Comparison of ENCODE assay signal across 17 cellular contexts in the genomic region with DNA sequence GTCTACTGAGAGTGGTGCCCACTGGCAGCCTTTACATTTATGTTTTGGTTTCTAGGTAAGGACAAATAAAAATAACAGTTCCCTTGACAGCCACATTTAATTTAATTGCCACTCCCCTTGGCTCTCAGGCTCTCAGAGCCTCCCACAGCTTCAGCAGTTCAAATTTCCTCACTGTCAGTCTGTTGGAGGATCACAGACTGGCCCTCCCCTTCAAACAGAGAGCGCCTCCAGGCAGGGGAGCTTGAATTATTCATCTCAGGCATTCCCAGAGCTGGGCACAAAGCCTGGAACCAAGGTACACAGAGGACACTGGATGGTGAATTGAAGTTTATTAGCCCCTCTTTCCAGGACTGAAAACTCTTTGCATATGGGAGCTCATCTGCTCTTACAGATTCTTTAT.
DNase-seq lines count a peak whose midpoint lies in the region; ATAC-seq and TF ChIP-seq lines count a peak whose summit lies in the region.
"Had no signal": no experiment of that assay in that cellular context is flagged by ENCODE, and none has a peak within 500 bp of the region (broad histone marks: within the 10 kb centered on the region; RNA-seq: fewer than 3 reads in every experiment).

No MANE protein-coding gene starts in this region.

- no TSS peak for BruUV-seq in PC-3 (replicated peaks; lab: Mats Ljungman, UMichigan)

- DNase-seq in COR-L47 (lab: John Stamatoyannopoulos, UW) (peak; percentile 86), PC-3 (peak; percentile 15), heart right ventricle (peak in 1 of 2 donors; percentile 10), NCI-H524 (lab: John Stamatoyannopoulos, UW) (no peak), SIG-M5 treated with dmso at 0.1 percent for 504 hours (lab: John Stamatoyannopoulos, UW; ENCODE audit: unreplicated experiment) (no peak)
- DNase-seq in activated CD4-positive, alpha-beta memory T cell treated with anti-CD3 and anti-CD28 coated beads, Interleukin-2, amount 10 ng/mL, durations not matched to agents 7 days and 5 days, result no peak
- DNase-seq: activated naive CD8-positive, alpha-beta T cell treated with anti-CD3 and anti-CD28 coated beads, Interleukin-2, amount 10 ng/mL, durations not matched to agents 7 days and 5 days; BE2C; GDM1; KBM-7; naive thymus-derived CD4-positive, alpha-beta T cell; NCI-H82 had no signal

- H3F3A ChIP-seq in PC-3 (ENCODE audit: low read length, unreplicated experiment), result no peaks in the 10 kb centered on the region

- intact Hi-C loops in PC-3 (cut with micrococcal nuclease), result loop anchor here (5.0 kb wide), 1 partner anchor 126 kb away; no protein-coding TSS in a partner anchor
- intact Hi-C loops in heart right ventricle (cut with DNase I), result no loop called here

- H3K9me2 ChIP-seq in PC-3 (replicated peaks; ENCODE audit: low read length), result no peaks in the 10 kb centered on the region

- CTCF ChIA-PET in HEK293 (lab: Yijun Ruan, JAX) (interaction anchor here (0.5 to 1.0 kb wide), 5 partner anchors 9 to 600 kb away, joined by 3 to 4 read pairs (median 3); no protein-coding TSS in a partner anchor), PC-3 (lab: Charles Lee) (no interaction called here)
- CTCF ChIA-PET in activated CD4-positive, alpha-beta memory T cell treated with anti-CD3 and anti-CD28 coated beads, Interleukin-2, amount 10 ng/mL, durations not matched to agents 7 days and 5 days (lab: Charles Lee), result no interaction called here

- H3K4me3 Mint-ChIP-seq in activated CD4-positive, alpha-beta memory T cell treated with anti-CD3 and anti-CD28 coated beads, Interleukin-2, amount 10 ng/mL, durations not matched to agents 7 days and 5 days, result no peak overlapping the region
- H3K4me3 Mint-ChIP-seq: activated naive CD8-positive, alpha-beta T cell treated with anti-CD3 and anti-CD28 coated beads, Interleukin-2, amount 10 ng/mL, durations not matched to agents 7 days and 5 days; dendritic cell treated with granulocyte-macrophage colony-stimulating factor and Interleukin-4, amounts not matched to agents 40 ng/mL and 50 ng/mL, for 4 days; naive thymus-derived CD4-positive, alpha-beta T cell had no signal

- peak; percentile 38 for ATAC-seq in PC-3
- ATAC-seq in heart right ventricle, result peak in 6 of 8 donors; percentile 42 to 87 (median 76)
- no peak for ATAC-seq in HG03135 (IDR thresholded peaks at IDR 0.05; ENCODE audit: unreplicated experiment)
- ATAC-seq: naive thymus-derived CD4-positive, alpha-beta T cell; SK-N-SH treated with all-trans-retinoic acid at 6 μM for 48 hours had no signal

- no peaks in the 10 kb centered on the region for H3K27me3 Mint-ChIP-seq in activated CD4-positive, alpha-beta memory T cell treated with anti-CD3 and anti-CD28 coated beads, Interleukin-2, amount 10 ng/mL, durations not matched to agents 7 days and 5 days
- H3K27me3 Mint-ChIP-seq: activated naive CD8-positive, alpha-beta T cell treated with anti-CD3 and anti-CD28 coated beads, Interleukin-2, amount 10 ng/mL, durations not matched to agents 7 days and 5 days; dendritic cell treated with granulocyte-macrophage colony-stimulating factor and Interleukin-4, amounts not matched to agents 40 ng/mL and 50 ng/mL, for 4 days had no signal

- H3K27ac Mint-ChIP-seq in activated CD4-positive, alpha-beta memory T cell treated with anti-CD3 and anti-CD28 coated beads, Interleukin-2, amount 10 ng/mL, durations not matched to agents 7 days and 5 days, result no peak overlapping the region
- H3K27ac Mint-ChIP-seq: activated naive CD8-positive, alpha-beta T cell treated with anti-CD3 and anti-CD28 coated beads, Interleukin-2, amount 10 ng/mL, durations not matched to agents 7 days and 5 days; dendritic cell treated with granulocyte-macrophage colony-stimulating factor and Interleukin-4, amounts not matched to agents 40 ng/mL and 50 ng/mL, for 4 days; naive thymus-derived CD4-positive, alpha-beta T cell had no signal

- H4K20me1 ChIP-seq in PC-3 (ENCODE audit: low read length), result no peaks in the 10 kb centered on the region

- POLR2A ChIA-PET in HEK293 (lab: Yijun Ruan, JAX), result no interaction called here
- POLR2A ChIA-PET in PC-3 (lab: Charles Lee; ENCODE audit: unreplicated experiment), result no interaction called here
- POLR2A ChIA-PET in activated CD4-positive, alpha-beta memory T cell treated with anti-CD3 and anti-CD28 coated beads, Interleukin-2, amount 10 ng/mL, durations not matched to agents 7 days and 5 days (lab: Charles Lee), result no interaction called here

- H3K36me3 ChIP-seq in HEK293 (ENCODE audit: control insufficient read depth in 2 of 2, insufficient read depth in 1 of 2, low read length in 2 of 2) (no peaks in the 10 kb centered on the region), PC-3 (ENCODE audit: low read depth, low read length) (no peaks in the 10 kb centered on the region), heart right ventricle (no peaks in the 10 kb centered on the region)
- H3K36me3 ChIP-seq: BE2C had no signal

- no peak overlapping the region for H3K4me3 ChIP-seq in HEK293 (ENCODE audit: low read depth, low read length)
- no peak overlapping the region for H3K4me3 ChIP-seq in PC-3 (ENCODE audit: low read length)
- no peak overlapping the region for H3K4me3 ChIP-seq in heart right ventricle
- H3K4me3 ChIP-seq: smooth muscle cell had no signal

- H3K79me2 ChIP-seq in PC-3 (ENCODE audit: low read length), result no peaks in the 10 kb centered on the region

- no peak overlapping the region for H2AFZ ChIP-seq in PC-3 (ENCODE audit: low read length)

- no peak overlapping the region for H3K9ac ChIP-seq in PC-3 (ENCODE audit: low read length)

- H3K36me3 Mint-ChIP-seq in activated CD4-positive, alpha-beta memory T cell treated with anti-CD3 and anti-CD28 coated beads, Interleukin-2, amount 10 ng/mL, durations not matched to agents 7 days and 5 days (ENCODE audit: low read depth), result no peaks in the 10 kb centered on the region
- H3K36me3 Mint-ChIP-seq: activated naive CD8-positive, alpha-beta T cell treated with anti-CD3 and anti-CD28 coated beads, Interleukin-2, amount 10 ng/mL, durations not matched to agents 7 days and 5 days; naive thymus-derived CD4-positive, alpha-beta T cell had no signal

- TF ChIP-seq CTCF in HEK293 (tag by site-specific recombination; IDR thresholded peaks at IDR 0.05) (no peak), PC-3 (conservative IDR thresholded peaks at IDR 0.05; ENCODE audit: low read depth, low read length) (no peak), heart right ventricle (IDR thresholded peaks at IDR 0.05) (no peak)

- H3K4me2 ChIP-seq in PC-3 (ENCODE audit: low read length), result no peak overlapping the region
- H3K4me2 ChIP-seq: smooth muscle cell had no signal

- H3K9me3 Mint-ChIP-seq in activated CD4-positive, alpha-beta memory T cell treated with anti-CD3 and anti-CD28 coated beads, Interleukin-2, amount 10 ng/mL, durations not matched to agents 7 days and 5 days, result no peaks in the 10 kb centered on the region
- H3K9me3 Mint-ChIP-seq: activated naive CD8-positive, alpha-beta T cell treated with anti-CD3 and anti-CD28 coated beads, Interleukin-2, amount 10 ng/mL, durations not matched to agents 7 days and 5 days; naive thymus-derived CD4-positive, alpha-beta T cell had no signal

- H3K4me1 Mint-ChIP-seq in activated CD4-positive, alpha-beta memory T cell treated with anti-CD3 and anti-CD28 coated beads, Interleukin-2, amount 10 ng/mL, durations not matched to agents 7 days and 5 days, result no peaks in the 10 kb centered on the region
- H3K4me1 Mint-ChIP-seq: activated naive CD8-positive, alpha-beta T cell treated with anti-CD3 and anti-CD28 coated beads, Interleukin-2, amount 10 ng/mL, durations not matched to agents 7 days and 5 days; naive thymus-derived CD4-positive, alpha-beta T cell had no signal

- no peaks in the 10 kb centered on the region for H3K9me3 ChIP-seq in HEK293 (ENCODE audit: control insufficient read depth, insufficient read depth, low read depth, low read length)
- H3K9me3 ChIP-seq in PC-3 (ENCODE audit: low read length), result no peaks in the 10 kb centered on the region
- H3K9me3 ChIP-seq in heart right ventricle, result no peaks in the 10 kb centered on the region
- H3K9me3 ChIP-seq: BE2C had no signal

- peaks cover 13% of the 10 kb centered on the region for H3K4me1 ChIP-seq in HEK293 (ENCODE audit: control insufficient read depth, insufficient read depth, low read length)
- peaks cover 4% of the 10 kb centered on the region; the same call in 1 of the 2 replicates for H3K4me1 ChIP-seq in PC-3 (ENCODE audit: insufficient read depth, low read length)
- peaks cover 0 to 5% (median 0%) of the 10 kb centered on the region in 9 donors for H3K4me1 ChIP-seq in heart right ventricle
- H3K4me1 ChIP-seq: BE2C had no signal

- H3K27me3 ChIP-seq in PC-3 (ENCODE audit: low read length) (no peaks in the 10 kb centered on the region), heart right ventricle (no peaks in the 10 kb centered on the region)
- H3K27me3 ChIP-seq: BE2C had no signal

- WGBS in heart right ventricle, 2 donors, result 47 to 52% methylated on average over 1 of the region's 1 CpG

- peak overlapping the region; percentile 54; the same call in 1 of the 2 replicates for H3K27ac ChIP-seq in HEK293 (ENCODE audit: extremely low read depth, low read depth, low read length)
- no peak overlapping the region for H3K27ac ChIP-seq in PC-3 (ENCODE audit: low read length)
- H3K27ac ChIP-seq in heart right ventricle, result no peak overlapping the region

TF ChIP-seq in HEK293, 187 proteins besides CTCF, POLR2A, EP300 and RAD21 (continues in another document):
- no peak for TF ChIP-seq ZNF239 (tag by site-specific recombination; IDR thresholded peaks at IDR 0.05)
- TF ChIP-seq ZNF175 (tag by site-specific recombination; IDR thresholded peaks at IDR 0.05), result no peak
- 0 out of 2 replicates have a peak, but pooled peaks have one; percentile 13 for TF ChIP-seq ZIC2 (tag by site-specific recombination; IDR thresholded peaks at IDR 0.05)
- no peak for TF ChIP-seq ZNF555 (tag by site-specific recombination; conservative IDR thresholded peaks at IDR 0.05)
- no peak for TF ChIP-seq ZNF426 (tag by site-specific recombination; IDR thresholded peaks at IDR 0.05)
- TF ChIP-seq, protein P1, sequence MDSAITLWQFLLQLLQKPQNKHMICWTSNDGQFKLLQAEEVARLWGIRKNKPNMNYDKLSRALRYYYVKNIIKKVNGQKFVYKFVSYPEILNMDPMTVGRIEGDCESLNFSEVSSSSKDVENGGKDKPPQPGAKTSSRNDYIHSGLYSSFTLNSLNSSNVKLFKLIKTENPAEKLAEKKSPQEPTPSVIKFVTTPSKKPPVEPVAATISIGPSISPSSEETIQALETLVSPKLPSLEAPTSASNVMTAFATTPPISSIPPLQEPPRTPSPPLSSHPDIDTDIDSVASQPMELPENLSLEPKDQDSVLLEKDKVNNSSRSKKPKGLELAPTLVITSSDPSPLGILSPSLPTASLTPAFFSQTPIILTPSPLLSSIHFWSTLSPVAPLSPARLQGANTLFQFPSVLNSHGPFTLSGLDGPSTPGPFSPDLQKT (IDR thresholded peaks at IDR 0.05; ENCODE audit: borderline replicate concordance, low read depth, low read length), result no peak

Comparison
In these comparisons a context has a peak if more than half of its experiments do, and no peak if none do; other contexts are left out.
1. DNase-seq: peak in COR-L47 (single experiment) and PC-3 (single experiment); none in NCI-H524 (0 of 2), SIG-M5 treated with dmso at 0.1 percent for 504 hours (single experiment) and activated CD4-positive, alpha-beta memory T cell treated with anti-CD3 and anti-CD28 coated beads, Interleukin-2, amount 10 ng/mL, durations not matched to agents 7 days and 5 days (single experiment).